ENCODE assay signal across 1 cellular context in the genomic region with DNA sequence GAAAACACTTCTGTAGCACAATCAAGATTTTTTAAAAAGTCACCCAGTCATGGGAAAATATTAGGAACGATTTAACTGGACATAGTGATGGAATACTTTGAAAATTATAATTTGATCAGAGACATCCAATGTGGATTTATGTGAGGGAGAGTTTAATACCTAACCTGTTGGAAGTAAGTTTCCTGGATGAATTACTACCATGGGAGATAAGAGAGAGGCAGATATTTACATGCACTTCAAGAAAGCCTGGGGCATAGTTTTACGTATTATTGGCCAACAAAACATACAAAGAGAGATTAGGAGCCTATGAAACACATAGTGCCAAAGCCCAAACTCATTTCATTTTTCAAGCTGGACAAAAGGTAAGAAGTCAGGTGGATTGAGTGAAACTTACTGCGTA.
TF ChIP-seq lines count a peak whose summit lies in the region.

No MANE protein-coding gene starts in this region.

TF ChIP-seq in HEK293, 187 proteins besides CTCF, POLR2A, EP300 and RAD21 (continued from another document):
- TF ChIP-seq, protein P1, sequence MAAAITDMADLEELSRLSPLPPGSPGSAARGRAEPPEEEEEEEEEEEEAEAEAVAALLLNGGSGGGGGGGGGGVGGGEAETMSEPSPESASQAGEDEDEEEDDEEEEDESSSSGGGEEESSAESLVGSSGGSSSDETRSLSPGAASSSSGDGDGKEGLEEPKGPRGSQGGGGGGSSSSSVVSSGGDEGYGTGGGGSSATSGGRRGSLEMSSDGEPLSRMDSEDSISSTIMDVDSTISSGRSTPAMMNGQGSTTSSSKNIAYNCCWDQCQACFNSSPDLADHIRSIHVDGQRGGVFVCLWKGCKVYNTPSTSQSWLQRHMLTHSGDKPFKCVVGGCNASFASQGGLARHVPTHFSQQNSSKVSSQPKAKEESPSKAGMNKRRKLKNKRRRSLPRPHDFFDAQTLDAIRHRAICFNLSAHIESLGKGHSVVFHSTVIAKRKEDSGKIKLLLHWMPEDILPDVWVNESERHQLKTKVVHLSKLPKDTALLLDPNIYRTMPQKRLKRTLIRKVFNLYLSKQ (tag by site-specific recombination; IDR thresholded peaks at IDR 0.05; ENCODE audit: borderline replicate concordance) = no peak
